2 cellular contexts compared by ENCODE assay signal in genomic region chr16:18930095-18930494, GRCh38.
TF ChIP-seq lines count a peak whose summit lies in the region.

No MANE protein-coding gene starts in this region.

TF ChIP-seq in K562, 482 proteins besides CTCF, POLR2A, EP300 and RAD21:
- TF ChIP-seq C11orf30 (IDR thresholded peaks at IDR 0.05; ENCODE audit: low read depth), result 0 out of 2 replicates have a peak, but pooled peaks have one; percentile 17
- peak; percentile 24; the same call in 1 of the 2 replicates for TF ChIP-seq ZNF316 (IDR thresholded peaks at IDR 0.05)

TF ChIP-seq in HepG2, 621 proteins besides CTCF, POLR2A, EP300 and RAD21:
- TF ChIP-seq MAFK (conservative IDR thresholded peaks at IDR 0.05 in 1 of 2, IDR thresholded peaks at IDR 0.05 in 1 of 2; ENCODE audit: low read length in 2 of 2), result peak in 1 of 2 experiments; percentile 33; a peak in 2 of 4 replicates
- TF ChIP-seq ZNF276 (CRISPR knock-in tag; IDR thresholded peaks at IDR 0.05; ENCODE audit: low read depth), result peak; percentile 95; the same call in 1 of the 2 replicates
- TF ChIP-seq MAFF (IDR thresholded peaks at IDR 0.05; ENCODE audit: low read depth, low read length), result 0 out of 2 replicates have a peak, but pooled peaks have one; percentile 28
